23 cellular contexts compared by ENCODE assay signal in the genomic region with DNA sequence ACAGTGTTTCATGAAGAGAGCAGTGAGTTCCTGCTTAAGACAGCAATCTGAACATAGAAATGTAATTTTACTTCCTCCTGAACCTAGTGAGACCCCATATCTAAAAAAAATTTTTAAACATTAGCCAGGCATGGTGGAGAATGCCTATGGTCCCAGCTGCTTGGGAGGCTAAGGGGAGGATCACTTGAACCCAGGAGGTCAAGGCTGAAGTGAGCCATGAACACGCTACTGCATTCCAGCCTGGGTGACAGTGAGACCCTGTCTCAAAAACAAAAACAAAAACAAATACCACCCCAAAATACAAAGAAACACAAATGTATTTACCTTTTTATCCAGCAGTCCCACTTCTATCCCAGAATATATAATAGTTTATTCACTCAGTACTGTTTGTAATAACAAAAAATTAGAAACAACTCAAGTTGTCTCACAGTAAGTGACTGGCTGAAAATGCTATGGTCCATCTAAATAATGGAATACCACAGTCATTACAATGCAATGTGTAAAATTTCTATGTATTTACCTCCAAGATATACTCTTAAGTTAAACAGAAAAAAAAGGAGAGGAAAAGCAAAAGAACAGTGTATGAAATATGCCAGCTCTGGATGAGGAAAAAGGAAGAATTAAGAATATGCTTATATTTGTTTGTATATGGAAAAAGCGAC.
"Had no signal": no experiment of that assay in that cellular context is flagged by ENCODE, and none has a peak within 500 bp of the region (broad histone marks: within the 10 kb centered on the region; RNA-seq: fewer than 3 reads in every experiment).

No MANE protein-coding gene starts in this region.

- H3K4me3 ChIP-seq: breast epithelium, SK-N-MC had no signal

- H3K27me3 ChIP-seq: breast epithelium had no signal

- H3K27ac ChIP-seq: breast epithelium, SK-N-MC, VCaP had no signal

- H3K9me3 Mint-ChIP-seq: activated CD4-positive, alpha-beta memory T cell treated with anti-CD3 and anti-CD28 coated beads, Interleukin-2, amount 10 ng/mL, durations not matched to agents 7 days and 5 days; activated naive CD8-positive, alpha-beta T cell treated with anti-CD3 and anti-CD28 coated beads, Interleukin-2, amount 10 ng/mL, durations not matched to agents 7 days and 5 days; T-cell had no signal

- H3K4me1 ChIP-seq: breast epithelium had no signal

- DNase-seq: activated CD4-positive, alpha-beta memory T cell treated with anti-CD3 and anti-CD28 coated beads, Interleukin-2, amount 10 ng/mL, durations not matched to agents 7 days and 5 days; activated CD4-positive, alpha-beta T cell treated with anti-CD3 and anti-CD28 coated beads for 36 hours; activated CD4-positive, alpha-beta T cell treated with anti-CD3 and anti-CD28 coated beads, Interleukin-2, amount 50 U/mL, for 1 hour; activated naive CD4-positive, alpha-beta T cell treated with anti-CD3 and anti-CD28 coated beads, Interleukin-2, amount 50 U/mL, for 16 hours; activated naive CD8-positive, alpha-beta T cell treated with anti-CD3 and anti-CD28 coated beads, Interleukin-2, amount 10 ng/mL, durations not matched to agents 7 days and 5 days; activated T-cell treated with anti-CD3 and anti-CD28 coated beads for 4 hours; aorta; caudate nucleus; Kasumi-1; KBM-7; NCI-H1048; NCI-H1417; NCI-H1930; NCI-H2171; NCI-H226; NCI-H526; NCI-H774; T-cell; T-helper 2 cell; T1000 had no signal

- H3K27ac Mint-ChIP-seq: activated CD4-positive, alpha-beta memory T cell treated with anti-CD3 and anti-CD28 coated beads, Interleukin-2, amount 10 ng/mL, durations not matched to agents 7 days and 5 days; activated CD4-positive, alpha-beta T cell treated with anti-CD3 and anti-CD28 coated beads for 36 hours; activated naive CD8-positive, alpha-beta T cell treated with anti-CD3 and anti-CD28 coated beads, Interleukin-2, amount 10 ng/mL, durations not matched to agents 7 days and 5 days; T-cell had no signal

- ATAC-seq: activated CD4-positive, alpha-beta T cell treated with anti-CD3 and anti-CD28 coated beads for 36 hours; T-cell had no signal

- H3K27me3 Mint-ChIP-seq: activated CD4-positive, alpha-beta memory T cell treated with anti-CD3 and anti-CD28 coated beads, Interleukin-2, amount 10 ng/mL, durations not matched to agents 7 days and 5 days; activated CD4-positive, alpha-beta T cell treated with anti-CD3 and anti-CD28 coated beads for 36 hours; activated naive CD8-positive, alpha-beta T cell treated with anti-CD3 and anti-CD28 coated beads, Interleukin-2, amount 10 ng/mL, durations not matched to agents 7 days and 5 days; T-cell had no signal

- H3K36me3 ChIP-seq: breast epithelium had no signal

- H3K4me3 Mint-ChIP-seq: activated CD4-positive, alpha-beta memory T cell treated with anti-CD3 and anti-CD28 coated beads, Interleukin-2, amount 10 ng/mL, durations not matched to agents 7 days and 5 days; activated CD4-positive, alpha-beta T cell treated with anti-CD3 and anti-CD28 coated beads for 36 hours; activated naive CD8-positive, alpha-beta T cell treated with anti-CD3 and anti-CD28 coated beads, Interleukin-2, amount 10 ng/mL, durations not matched to agents 7 days and 5 days; T-cell had no signal

- H3K9me3 ChIP-seq: breast epithelium had no signal
